In the genomic region with DNA sequence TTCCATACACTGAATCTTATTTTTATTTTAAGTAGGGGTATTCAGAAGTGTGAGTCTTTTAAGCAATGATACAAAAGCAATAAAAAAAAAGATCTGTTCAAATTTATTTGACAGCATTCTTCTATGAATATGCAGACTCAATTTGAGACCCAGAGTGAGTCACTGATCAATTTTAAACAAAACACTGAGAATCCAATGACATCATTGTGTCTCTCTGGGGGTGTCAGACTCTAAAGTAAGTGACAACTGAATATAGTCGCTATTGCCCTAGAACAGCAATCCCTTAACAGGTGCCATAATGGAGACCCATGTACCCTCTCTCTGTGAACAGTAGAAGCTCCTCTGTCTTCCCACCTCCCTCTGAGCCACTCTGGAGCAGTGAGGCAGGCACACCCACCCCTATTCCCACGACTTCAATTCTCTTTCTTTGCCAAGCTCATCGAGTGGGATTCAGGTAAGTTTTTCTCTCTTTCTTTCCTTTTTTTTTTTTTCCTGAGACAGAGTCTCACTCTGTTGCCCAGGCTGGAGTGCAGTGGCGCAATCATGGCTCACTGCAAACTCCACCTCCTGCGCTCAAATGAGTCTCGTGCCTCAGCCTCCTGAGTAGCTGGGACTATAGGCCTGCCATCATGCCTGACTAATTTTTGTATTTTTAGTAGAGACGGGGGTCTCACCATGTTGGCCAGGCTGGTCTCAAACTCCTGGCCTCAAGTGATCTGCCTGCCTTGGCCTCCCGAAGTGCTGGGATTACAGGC, we compare ENCODE assay signal across 26 cellular contexts.
"Had no signal": no experiment of that assay in that cellular context is flagged by ENCODE, and none has a peak within 500 bp of the region (broad histone marks: within the 10 kb centered on the region; RNA-seq: fewer than 3 reads in every experiment).

No MANE protein-coding gene starts in this region.

- H3K36me3 ChIP-seq: gastroesophageal sphincter, neutrophil, sigmoid colon, tibial artery, uterus had no signal

- H3K27ac ChIP-seq: coronary artery, epithelial cell of prostate, gastroesophageal sphincter, neutrophil, parathyroid adenoma, sigmoid colon, tibial artery, uterus had no signal

- H3K27me3 ChIP-seq: gastroesophageal sphincter, neutrophil, sigmoid colon, uterus had no signal

- H3K4me2 ChIP-seq: smooth muscle cell had no signal

- H3K4me3 Mint-ChIP-seq: activated B cell treated with CpG ODN at 0.5 μM for 24 hours; activated CD4-positive, alpha-beta T cell treated with anti-CD3 and anti-CD28 coated beads, Interleukin-2, amount 10 ng/mL, durations not matched to agents 7 days and 5 days; memory B cell; nephron; T-helper 17 cell had no signal

- H3K4me1 ChIP-seq: gastroesophageal sphincter, parathyroid adenoma, sigmoid colon, tibial artery, uterus had no signal

- H3K4me3 ChIP-seq: coronary artery, gastroesophageal sphincter, sigmoid colon, smooth muscle cell, tibial artery, uterus had no signal

- DNase-seq: activated B cell treated with CpG ODN at 0.5 μM for 24 hours; activated CD4-positive, alpha-beta T cell treated with anti-CD3 and anti-CD28 coated beads, Interleukin-2, amount 10 ng/mL, durations not matched to agents 7 days and 5 days; activated CD8-positive, alpha-beta memory T cell treated with anti-CD3 and anti-CD28 coated beads, Interleukin-2, amount 50 U/mL, for 4 hours; activated gamma-delta T cell; amniotic stem cell; cerebellar nuclear complex; left colon; stimulated activated CD4-positive, alpha-beta T cell treated with anti-CD3 and anti-CD28 coated beads, Interleukin-2, amount 100 ng/mL, for 48 hours; stimulated activated CD8-positive, alpha-beta memory T cell treated with anti-CD3 and anti-CD28 coated beads, Interleukin-4, amount 100 ng/mL, for 48 hours; stimulated activated naive CD4-positive, alpha-beta T cell treated with Interleukin-2 at 50 U/mL for 16 hours; substantia nigra; SW 1271; T-helper 17 cell; tibial artery; uterus had no signal

- H3K27me3 Mint-ChIP-seq: T-helper 17 cell had no signal

- H3K9me3 ChIP-seq: gastroesophageal sphincter, neutrophil, sigmoid colon, tibial artery, uterus had no signal

- ATAC-seq: gastroesophageal sphincter, left colon, T-helper 17 cell had no signal

- H3K9ac ChIP-seq: parathyroid adenoma had no signal

- H2AFZ ChIP-seq: parathyroid adenoma had no signal

- H3K36me3 Mint-ChIP-seq: memory B cell had no signal

- H3K9me3 Mint-ChIP-seq: activated B cell treated with CpG ODN at 0.5 μM for 24 hours; activated CD4-positive, alpha-beta T cell treated with anti-CD3 and anti-CD28 coated beads, Interleukin-2, amount 10 ng/mL, durations not matched to agents 7 days and 5 days; activated naive CD4-positive, alpha-beta T cell treated with anti-CD3 and anti-CD28 coated beads, Interleukin-2, amount 50 U/mL, for 72 hours; memory B cell; nephron had no signal

- FAIRE-seq: keratinocyte had no signal

- H3K27ac Mint-ChIP-seq: activated B cell treated with CpG ODN at 0.5 μM for 24 hours; activated CD4-positive, alpha-beta T cell treated with anti-CD3 and anti-CD28 coated beads, Interleukin-2, amount 10 ng/mL, durations not matched to agents 7 days and 5 days; memory B cell; nephron; T-helper 17 cell had no signal
